ENCODE assay signal across 8 cellular contexts in the genomic region with DNA sequence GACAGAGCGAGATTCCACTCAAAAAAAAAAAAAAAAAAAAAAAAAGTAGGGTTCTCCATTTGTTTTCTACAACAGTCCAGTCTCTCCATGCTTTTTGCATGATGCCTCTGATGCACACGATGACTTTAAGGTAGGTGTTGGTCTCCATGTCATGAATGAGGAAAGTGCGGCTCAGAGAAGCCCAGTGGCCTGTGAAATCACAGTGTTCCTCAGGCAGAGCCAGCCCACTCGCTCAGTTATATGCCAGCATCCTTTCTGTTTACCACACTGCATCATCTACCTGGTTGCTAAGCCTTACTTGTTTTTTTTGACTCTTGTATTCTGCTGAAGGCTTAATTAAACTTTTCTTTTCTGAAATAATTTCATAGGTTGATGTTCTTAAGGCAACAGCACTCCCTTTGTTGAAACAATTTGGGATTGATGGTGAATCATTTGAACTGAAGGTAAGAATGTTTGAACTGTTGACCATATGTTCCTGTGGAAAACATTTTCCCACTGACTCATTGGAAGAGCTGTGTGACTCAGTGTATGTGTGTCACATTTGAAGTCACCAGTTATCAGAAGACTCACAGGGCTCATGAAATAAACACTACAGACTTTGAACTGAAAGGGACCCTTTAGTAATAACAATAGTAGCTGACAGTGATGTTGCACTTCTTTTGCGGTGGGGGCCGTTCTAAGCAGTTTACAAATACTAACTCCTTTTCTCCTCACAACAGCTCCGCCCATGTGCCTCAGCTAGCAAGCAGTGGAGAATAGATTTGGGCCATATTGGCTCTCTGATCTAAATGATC. TPM values are rescaled to one million over a fixed set of nuclear protein-coding genes. Genes with fewer than 3 reads are reported as not detected.
DNase-seq lines count a peak whose midpoint lies in the region; ATAC-seq and TF ChIP-seq lines count a peak whose summit lies in the region.

No MANE protein-coding gene starts in this region.

- no peak overlapping the region for H3K4me3 Mint-ChIP-seq in endothelial cell (ENCODE audit: unreplicated experiment)

- TF ChIP-seq CTCF in endothelial cell (IDR thresholded peaks at IDR 0.05; ENCODE audit: unreplicated experiment), result no peak

- H3K4me1 ChIP-seq in ACC112 (ENCODE audit: control insufficient read depth, insufficient read depth, low read length, unreplicated experiment) (peaks cover 89% of the 10 kb centered on the region), mesodermal cell (ENCODE audit: control insufficient read depth, insufficient read depth, low read length, poor library complexity, severe bottlenecking) (peaks cover 27% of the 10 kb centered on the region)

- H3K36me3 ChIP-seq in ACC112 (ENCODE audit: insufficient read depth, low read length), result peaks cover 6% of the 10 kb centered on the region; the same call in 1 of the 2 replicates
- peaks cover 14% of the 10 kb centered on the region for H3K36me3 ChIP-seq in mesodermal cell (ENCODE audit: control insufficient read depth, insufficient read depth, low read length)

- peaks cover 1% of the 10 kb centered on the region for H3K27me3 Mint-ChIP-seq in endothelial cell (ENCODE audit: unreplicated experiment)

- H3K4me1 Mint-ChIP-seq in endothelial cell (ENCODE audit: unreplicated experiment), result peaks cover 6% of the 10 kb centered on the region

- DNase-seq in HT-29 (ENCODE audit: low spot score) (peak; percentile 36), amniotic epithelial cell (ENCODE audit: low read depth) (peak; percentile 98), DMS79 treated with DMSO at 0.1 percent for 48 hours (lab: John Stamatoyannopoulos, UW) (no peak), endothelial cell (ENCODE audit: low spot score) (no peak)

- H3K27me3 ChIP-seq in ACC112 (ENCODE audit: insufficient read depth, low read length), result no peaks in the 10 kb centered on the region

- no peak overlapping the region for H2AFZ ChIP-seq in ACC112 (ENCODE audit: low read length, unreplicated experiment)

- no peaks in the 10 kb centered on the region for H3K9me3 Mint-ChIP-seq in endothelial cell (ENCODE audit: unreplicated experiment)

- no peak overlapping the region for H3K27ac Mint-ChIP-seq in endothelial cell (ENCODE audit: unreplicated experiment)

- ATAC-seq in GM19324 (IDR thresholded peaks at IDR 0.05; ENCODE audit: low FRiP score, unreplicated experiment), result no peak
- ATAC-seq in GM21390 (IDR thresholded peaks at IDR 0.05; ENCODE audit: unreplicated experiment), result no peak

- peaks cover 13% of the 10 kb centered on the region for H3K79me2 ChIP-seq in ACC112 (ENCODE audit: control insufficient read depth, insufficient read depth, low read length, unreplicated experiment)

- WGBS in mesodermal cell (ENCODE audit: insufficient coverage in 2 of 2), 2 experiments, result 95 to 100% methylated on average over 2 to 3 of the region's 7 CpGs

- no peaks in the 10 kb centered on the region for H3K9me3 ChIP-seq in mesodermal cell (ENCODE audit: control insufficient read depth, low read length)

- H3K4me3 ChIP-seq in ACC112 (ENCODE audit: low read depth, low read length) (peak overlapping the region; percentile 52), mesodermal cell (ENCODE audit: extremely low read depth, insufficient read depth, low read length, poor library complexity, severe bottlenecking) (no peak overlapping the region)

- H3K36me3 Mint-ChIP-seq in endothelial cell (ENCODE audit: low read depth, unreplicated experiment), result peaks cover 4% of the 10 kb centered on the region

- H3K27ac ChIP-seq in ACC112 (ENCODE audit: low read depth, low read length) (peak overlapping the region; percentile 100), mesodermal cell (ENCODE audit: low read depth, low read length, severe bottlenecking) (peak overlapping the region; percentile 96)

RNA-seq across cellular contexts. Expression of a gene that starts 40.2 kb away (rescaled TPM):
- 35.1 and 51.7 TPM in 2 replicates for total RNA-seq in HT-29 (2014; rRNA removed; shearing (Covaris generic))
- 12.3 TPM for polyA plus RNA-seq in mesodermal cell (2013, experiment 1 of 2)
- 11.5 TPM for polyA plus RNA-seq in mesodermal cell (2013, experiment 2 of 2)
- total RNA-seq in endothelial cell (ENCODE audit: unreplicated experiment), result 12.2 TPM

Comparison
In these comparisons a context has a peak if more than half of its experiments do, and no peak if none do; other contexts are left out.
1. DNase-seq: peak in HT-29 (single experiment) and amniotic epithelial cell (single experiment); none in DMS79 treated with DMSO at 0.1 percent for 48 hours (single experiment) and endothelial cell (single experiment).